9 cellular contexts compared by ENCODE assay signal in genomic region chrX:78199851-78200250, GRCh38.
DNase-seq lines count a peak whose midpoint lies in the region; ATAC-seq and TF ChIP-seq lines count a peak whose summit lies in the region.
"Had no signal": no experiment of that assay in that cellular context is flagged by ENCODE, and none has a peak within 500 bp of the region (broad histone marks: within the 10 kb centered on the region; RNA-seq: fewer than 3 reads in every experiment).

No MANE protein-coding gene starts in this region.

- no peak overlapping the region for H3K27ac ChIP-seq in foreskin keratinocyte
- H3K27ac ChIP-seq in vagina = no peak overlapping the region
- no peak overlapping the region for H3K27ac ChIP-seq in WERI-Rb-1
- H3K27ac ChIP-seq: epithelial cell of prostate had no signal

- no peaks in the 10 kb centered on the region for H3K9me3 ChIP-seq in vagina
- H3K9me3 ChIP-seq in WERI-Rb-1 (ENCODE audit: severe bottlenecking) = no peaks in the 10 kb centered on the region

- TF ChIP-seq CTCF in foreskin keratinocyte (conservative IDR thresholded peaks at IDR 0.05) = peak; percentile 47
- no peak for TF ChIP-seq CTCF in vagina (IDR thresholded peaks at IDR 0.05)
- TF ChIP-seq CTCF in WERI-Rb-1 (IDR thresholded peaks at IDR 0.05; ENCODE audit: low read depth, low read length) = no peak

- H3K4me1 ChIP-seq in foreskin keratinocyte = no peaks in the 10 kb centered on the region
- H3K4me1 ChIP-seq in vagina = no peaks in the 10 kb centered on the region

- intact Hi-C loops in vagina (cut with DNase I) = no loop called here

- no peaks in the 10 kb centered on the region for H3K27me3 ChIP-seq in foreskin keratinocyte
- H3K27me3 ChIP-seq in vagina = no peaks in the 10 kb centered on the region
- peaks cover 8% of the 10 kb centered on the region for H3K27me3 ChIP-seq in WERI-Rb-1 (ENCODE audit: insufficient read depth, low read depth, severe bottlenecking)

- no peak for TF ChIP-seq POLR2A in vagina (IDR thresholded peaks at IDR 0.05)

- H3K36me3 ChIP-seq in vagina = no peaks in the 10 kb centered on the region
- no peaks in the 10 kb centered on the region for H3K36me3 ChIP-seq in WERI-Rb-1

- ATAC-seq in GM18909 (IDR thresholded peaks at IDR 0.05; ENCODE audit: poor library complexity, unreplicated experiment) = peak; percentile 78
- ATAC-seq in foreskin keratinocyte = peak; percentile 66

- no peak overlapping the region for H3K4me3 ChIP-seq in vagina
- H3K4me3 ChIP-seq in WERI-Rb-1 (ENCODE audit: low read depth, low read length) = no peak overlapping the region

- DNase-seq in D341Med (ENCODE audit: low spot score) = peak; percentile 6
- peak; percentile 52 for DNase-seq in NAMALWA (ENCODE audit: low spot score)
- peak in 1 of 2 donors; percentile 19 for DNase-seq in foreskin keratinocyte
- no peak for DNase-seq in activated effector memory CD4-positive, alpha-beta T cell treated with anti-CD3 and anti-CD28 coated beads, Interleukin-2, amount 50 U/mL, for 16 hours
- DNase-seq in vagina (ENCODE audit: extremely low spot score in 2 of 2) = no peak
- no peak for DNase-seq in NCI-H2029 treated with DMSO at 0.1 percent for 48 hours (lab: John Stamatoyannopoulos, UW)
- no peak for DNase-seq in WERI-Rb-1

Comparison
In these comparisons a context has a peak if more than half of its experiments do, and no peak if none do; other contexts are left out.
1. DNase-seq: peak in D341Med (single experiment) and NAMALWA (single experiment); none in activated effector memory CD4-positive, alpha-beta T cell treated with anti-CD3 and anti-CD28 coated beads, Interleukin-2, amount 50 U/mL, for 16 hours (single experiment), vagina (0 of 2), NCI-H2029 treated with DMSO at 0.1 percent for 48 hours (single experiment) and WERI-Rb-1 (single experiment).